Comparison of ENCODE assay signal across 17 cellular contexts in genomic region chr12:118448341-118448740, GRCh38.
"Had no signal": no experiment of that assay in that cellular context is flagged by ENCODE, and none has a peak within 500 bp of the region (broad histone marks: within the 10 kb centered on the region; RNA-seq: fewer than 3 reads in every experiment).

No MANE protein-coding gene starts in this region.

- H3K4me3 ChIP-seq: dorsolateral prefrontal cortex, heart right ventricle, psoas muscle, sigmoid colon, skin epidermis had no signal

- FAIRE-seq: endometrium, frontal cortex, keratinocyte, urothelium cell line had no signal

- H3K9me3 ChIP-seq: neutrophil, psoas muscle, sigmoid colon had no signal

- DNase-seq: cortex of kidney; effector CD8-positive, alpha-beta T cell; naive thymus-derived CD4-positive, alpha-beta T cell; nephron progenitor cell; psoas muscle; retina; sigmoid colon; stimulated activated naive CD4-positive, alpha-beta T cell had no signal

- H3K27ac ChIP-seq: dorsolateral prefrontal cortex, heart right ventricle, neutrophil, psoas muscle, sigmoid colon, skin epidermis had no signal

- H3K27me3 ChIP-seq: dorsolateral prefrontal cortex, sigmoid colon had no signal

- ATAC-seq: esophagus mucosa; heart right ventricle; naive thymus-derived CD4-positive, alpha-beta T cell; psoas muscle had no signal

- H3K36me3 ChIP-seq: heart right ventricle, neutrophil, sigmoid colon had no signal

- H3K4me1 ChIP-seq: heart right ventricle, psoas muscle, sigmoid colon had no signal
